8 cellular contexts compared by ENCODE assay signal in genomic region chr14:22766457-22767322, GRCh38. TPM values are rescaled to one million over a fixed set of nuclear protein-coding genes. Genes with fewer than 3 reads are reported as not detected.
A peak's percentile ranks its signal among the peaks of the same experiment; 100 is the strongest.
DNase-seq lines count a peak whose midpoint lies in the region; ATAC-seq and TF ChIP-seq lines count a peak whose summit lies in the region.

Gene OXA1L (plus strand): TSS chr14:22766688. CDS start chr14:22766702, 14 bp downstream.

- H3K36me3 ChIP-seq in MG63 = peaks cover 35% of the 10 kb centered on the region

- peak within 1 kb of the TSS; percentile 77 for H3K4me3 ChIP-seq in MG63

- peak within 1 kb of the TSS; percentile 98 for H3K27ac Mint-ChIP-seq in nephron progenitor cell
- peak within 1 kb of the TSS; percentile 100 for H3K27ac Mint-ChIP-seq in stimulated activated naive CD8-positive, alpha-beta T cell treated with anti-CD3 and anti-CD28 coated beads, Interleukin-15, amount 100 ng/mL, for 72 hours

- H3K4me3 Mint-ChIP-seq in nephron progenitor cell = peak within 1 kb of the TSS; percentile 93
- H3K4me3 Mint-ChIP-seq in stimulated activated naive CD8-positive, alpha-beta T cell treated with anti-CD3 and anti-CD28 coated beads, Interleukin-15, amount 100 ng/mL, for 72 hours = peak within 1 kb of the TSS; percentile 95 to 98

- peaks cover 25% of the 10 kb centered on the region for H3K9me3 Mint-ChIP-seq in nephron progenitor cell
- H3K9me3 Mint-ChIP-seq in stimulated activated naive CD8-positive, alpha-beta T cell treated with anti-CD3 and anti-CD28 coated beads, Interleukin-15, amount 100 ng/mL, for 72 hours = peaks cover 4% of the 10 kb centered on the region in 2 donors

- ATAC-seq in stimulated activated naive CD8-positive, alpha-beta T cell treated with anti-CD3 and anti-CD28 coated beads, Interleukin-15, amount 100 ng/mL, for 72 hours = peak; percentile 93

- H3K27me3 Mint-ChIP-seq in nephron progenitor cell (ENCODE audit: low read depth, poor library complexity) = peaks cover 12% of the 10 kb centered on the region
- H3K27me3 Mint-ChIP-seq in stimulated activated naive CD8-positive, alpha-beta T cell treated with anti-CD3 and anti-CD28 coated beads, Interleukin-15, amount 100 ng/mL, for 72 hours = no peaks in the 10 kb centered on the region

- DNase-seq in Daoy (ENCODE audit: low read depth) (peak; percentile 99), H4 (ENCODE audit: low spot score) (peak; percentile 97), MG63 (peak; percentile 93), SHP77 treated with DMSO at 0.1 percent for 48 hours (lab: John Stamatoyannopoulos, UW) (peak; percentile 95), fibroblast of the conjunctiva (ENCODE audit: low read depth) (peak; percentile 96), nephron progenitor cell (peak; percentile 89)
- peak; percentile 98 for DNase-seq in activated effector memory CD4-positive, alpha-beta T cell treated with anti-CD3 and anti-CD28 coated beads, Interleukin-2, amount 50 U/mL, for 16 hours
- peak; percentile 93 to 97 for DNase-seq in stimulated activated naive CD8-positive, alpha-beta T cell treated with anti-CD3 and anti-CD28 coated beads, Interleukin-15, amount 100 ng/mL, for 72 hours

- H3K36me3 Mint-ChIP-seq in nephron progenitor cell (ENCODE audit: low read depth) = peaks cover 59% of the 10 kb centered on the region

- no peak for TF ChIP-seq CTCF in nephron progenitor cell (IDR thresholded peaks at IDR 0.05)

- no peaks in the 10 kb centered on the region for H3K27me3 ChIP-seq in MG63

- H3K9me3 ChIP-seq in MG63 = peaks cover 2% of the 10 kb centered on the region; the same call in 1 of the 2 replicates

- H3K4me1 Mint-ChIP-seq in nephron progenitor cell = peaks cover 37% of the 10 kb centered on the region
- peaks cover 51% of the 10 kb centered on the region for H3K4me1 Mint-ChIP-seq in stimulated activated naive CD8-positive, alpha-beta T cell treated with anti-CD3 and anti-CD28 coated beads, Interleukin-15, amount 100 ng/mL, for 72 hours

RNA-seq across cellular contexts. Expression of gene OXA1L, which starts in this region (rescaled TPM):
- 89.7 and 96.9 TPM in 2 replicates for total RNA-seq in Daoy (2014; rRNA removed; shearing (Covaris generic))
- 106 and 132 TPM in 2 replicates for total RNA-seq in H4 (2014; rRNA removed; shearing (Covaris generic))
- total RNA-seq in MG63 (2014; rRNA removed; shearing (Covaris generic); ENCODE audit: low replicate concordance) = 47.3 and 67.5 TPM in 2 replicates

Comparison
In these comparisons a context has a peak if more than half of its experiments do, and no peak if none do; other contexts are left out.
1. Peak in every context shown above with its lines: DNase-seq, ATAC-seq and H3K4me3 ChIP-seq.